In genomic region chr3:152404976-152405375, GRCh38 we compare ENCODE assay signal across 9 cellular contexts.
DNase-seq lines count a peak whose midpoint lies in the region; ATAC-seq and TF ChIP-seq lines count a peak whose summit lies in the region.
"Had no signal": no experiment of that assay in that cellular context is flagged by ENCODE, and none has a peak within 500 bp of the region (broad histone marks: within the 10 kb centered on the region; RNA-seq: fewer than 3 reads in every experiment).

No MANE protein-coding gene starts in this region.

- H3K4me2 ChIP-seq in osteoblast (ENCODE audit: insufficient read depth, low read length), result no peak overlapping the region

- 93 to 96% methylated on average over 1 of the region's 1 CpG for WGBS in heart right ventricle, 2 donors

- ATAC-seq in heart right ventricle (no peak), left ventricle myocardium superior (no peak), GM21528 (IDR thresholded peaks at IDR 0.05; ENCODE audit: low FRiP score, unreplicated experiment) (no peak), GM19452 (IDR thresholded peaks at IDR 0.05; ENCODE audit: unreplicated experiment) (no peak), GM19324 (IDR thresholded peaks at IDR 0.05; ENCODE audit: low FRiP score, unreplicated experiment) (no peak)

- TF ChIP-seq CTCF in heart right ventricle (IDR thresholded peaks at IDR 0.05) (no peak), chondrocyte (IDR thresholded peaks at IDR 0.05) (no peak), osteoblast (IDR thresholded peaks at IDR 0.05; ENCODE audit: extremely low read depth, low read depth, low read length) (no peak)

- peaks cover 44% of the 10 kb centered on the region for H4K20me1 ChIP-seq in osteoblast (ENCODE audit: insufficient read depth, low read length)

- no peak overlapping the region for H2AFZ ChIP-seq in osteoblast (ENCODE audit: low read length)

- H3K27ac ChIP-seq in heart right ventricle, result peak overlapping the region in 9 of 10 donors; percentile 34 to 85 (median 78)
- H3K27ac ChIP-seq in osteoblast (ENCODE audit: low read depth, low read length), result peak overlapping the region; percentile 86

- H3K27me3 ChIP-seq in heart right ventricle, result no peaks in the 10 kb centered on the region
- H3K27me3 ChIP-seq in osteoblast (ENCODE audit: insufficient read depth, low read length), result no peaks in the 10 kb centered on the region

- H3K27me3 Mint-ChIP-seq in chondrocyte (ENCODE audit: low read depth), result no peaks in the 10 kb centered on the region

- H3K9me3 ChIP-seq in heart right ventricle (no peaks in the 10 kb centered on the region), osteoblast (ENCODE audit: low read depth, low read length) (no peaks in the 10 kb centered on the region)

- H3K4me1 ChIP-seq in heart right ventricle (peaks cover 0 to 85% (median 80%) of the 10 kb centered on the region in 9 donors), osteoblast (ENCODE audit: insufficient read depth, low read length) (peaks cover 56% of the 10 kb centered on the region)

- intact Hi-C loops in heart right ventricle (cut with DNase I) (loop anchor here in 3 of 10 donors (5.0 to 10.0 kb wide), 2 partner anchors 83 to 130 kb away; no protein-coding TSS in a partner anchor), left ventricle myocardium superior (cut with micrococcal nuclease) (no loop called here)

- DNase-seq in heart right ventricle (no peak), left ventricle myocardium superior (no peak), chondrocyte (ENCODE audit: low spot score) (no peak), osteoblast (ENCODE audit: insufficient read length, low spot score, missing footprints) (no peak), cerebellar cortex (ENCODE audit: low spot score) (no peak)
- DNase-seq: stimulated activated CD8-positive, alpha-beta memory T cell treated with anti-CD3 and anti-CD28 coated beads, Interleukin-4, amount 100 ng/mL, for 48 hours had no signal

- no peaks in the 10 kb centered on the region for H3K36me3 ChIP-seq in heart right ventricle
- H3K36me3 ChIP-seq in osteoblast (ENCODE audit: insufficient read depth, low read length), result no peaks in the 10 kb centered on the region

- peaks cover 75% of the 10 kb centered on the region for H3K4me1 Mint-ChIP-seq in chondrocyte (ENCODE audit: low read depth)

- no peak overlapping the region for H3K4me3 Mint-ChIP-seq in chondrocyte (ENCODE audit: unreplicated experiment)

- peaks cover 91% of the 10 kb centered on the region for H3K79me2 ChIP-seq in osteoblast (ENCODE audit: insufficient read depth, low read length)

- H3K36me3 Mint-ChIP-seq in chondrocyte (ENCODE audit: low read depth), result no peaks in the 10 kb centered on the region

- H3K4me3 ChIP-seq in heart right ventricle, result no peak overlapping the region
- no peak overlapping the region for H3K4me3 ChIP-seq in osteoblast (ENCODE audit: insufficient read depth, low read length)

- H3K27ac Mint-ChIP-seq in chondrocyte (ENCODE audit: unreplicated experiment), result peak overlapping the region; percentile 85

- H3K9me3 Mint-ChIP-seq in chondrocyte (ENCODE audit: low read depth), result no peaks in the 10 kb centered on the region
